Comparison of ENCODE assay signal across 9 cellular contexts in genomic region chr2:3222636-3223035, GRCh38.
DNase-seq lines count a peak whose midpoint lies in the region; ATAC-seq lines count a peak whose summit lies in the region.
"Had no signal": no experiment of that assay in that cellular context is flagged by ENCODE, and none has a peak within 500 bp of the region (broad histone marks: within the 10 kb centered on the region; RNA-seq: fewer than 3 reads in every experiment).

No MANE protein-coding gene starts in this region.

- intact Hi-C loops in aorta (cut with DNase I), result no loop called here

- H3K36me3 ChIP-seq in aorta (ENCODE audit: control insufficient read depth in 1 of 2, insufficient read depth in 2 of 2, low read length in 1 of 2), result no peaks in the 10 kb centered on the region

- peaks cover 5% of the 10 kb centered on the region for H3K9me3 ChIP-seq in aorta (ENCODE audit: control insufficient read depth, low read length)

- no peaks in the 10 kb centered on the region for H3K27me3 ChIP-seq in aorta (ENCODE audit: control insufficient read depth in 1 of 2, insufficient read depth in 2 of 2, low read length in 1 of 2)

- DNase-seq in activated CD8-positive, alpha-beta memory T cell treated with anti-CD3 and anti-CD28 coated beads, Interleukin-2, amount 50 U/mL, for 4 hours, result peak; percentile 31
- peak; percentile 14 to 15 for DNase-seq in stimulated activated CD4-positive, alpha-beta T cell treated with anti-CD3 and anti-CD28 coated beads, Interleukin-1b, Interleukin-23, amount 100 ng/mL, for 4 hours (ENCODE audit: low read depth in 2 of 2)
- DNase-seq in NCI-H1092 treated with DMSO at 0.1 percent for 48 hours (lab: John Stamatoyannopoulos, UW), result no peak
- DNase-seq in ACHN, result no peak
- DNase-seq in aorta, result no peak
- DNase-seq in glomerular visceral epithelial cell (ENCODE audit: extremely low spot score), result no peak

- ATAC-seq in GM19023 (IDR thresholded peaks at IDR 0.05; ENCODE audit: unreplicated experiment), result peak; percentile 54
- ATAC-seq in HG03095 (IDR thresholded peaks at IDR 0.05; ENCODE audit: unreplicated experiment), result peak; percentile 43
- no peak for ATAC-seq in aorta (ENCODE audit: low FRiP score)
- ATAC-seq: HCT116 had no signal

- no peaks in the 10 kb centered on the region for H3K4me1 ChIP-seq in aorta (ENCODE audit: control insufficient read depth in 1 of 2, insufficient read depth in 2 of 2, low read length in 2 of 2)

- 93 to 94% methylated on average over 9 of the region's 9 CpGs for WGBS in aorta, 2 donors

- in situ Hi-C loops in ACHN (cut with HindIII; ENCODE audit: low pct_ligation_motif_present, low pct_unique_long_range_greater_than_20kb, low sequenced_read_pairs), result no loop called here

- H3K4me3 ChIP-seq in aorta (ENCODE audit: low read length in 2 of 2), result no peak overlapping the region

- no peak overlapping the region for H3K27ac ChIP-seq in aorta (ENCODE audit: low read depth in 1 of 2, low read length in 2 of 2)

Comparison
In these comparisons a context has a peak if more than half of its experiments do, and no peak if none do; other contexts are left out.
1. DNase-seq: peak in activated CD8-positive, alpha-beta memory T cell treated with anti-CD3 and anti-CD28 coated beads, Interleukin-2, amount 50 U/mL, for 4 hours (single experiment) and stimulated activated CD4-positive, alpha-beta T cell treated with anti-CD3 and anti-CD28 coated beads, Interleukin-1b, Interleukin-23, amount 100 ng/mL, for 4 hours (2 of 2); none in NCI-H1092 treated with DMSO at 0.1 percent for 48 hours (single experiment), ACHN (single experiment), aorta (0 of 2) and glomerular visceral epithelial cell (single experiment).